In the genomic region with DNA sequence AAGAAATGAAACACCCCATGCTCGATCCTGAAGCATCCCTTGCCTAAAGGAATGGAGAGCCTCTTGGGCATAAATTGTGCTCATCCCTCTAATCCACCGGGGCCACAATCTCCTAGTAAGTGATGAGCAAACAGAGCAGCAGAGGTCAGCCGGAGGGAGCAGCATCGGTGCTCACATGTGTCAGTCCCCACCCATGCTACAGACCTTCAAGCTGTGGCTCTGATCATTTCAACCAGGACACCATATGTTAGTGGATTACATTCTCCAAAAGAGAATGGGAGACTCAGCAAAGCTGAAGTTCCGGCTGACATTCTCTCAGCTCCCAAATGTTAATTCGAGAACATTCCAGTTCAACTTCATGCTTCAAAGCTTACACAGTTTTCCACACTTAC, we compare ENCODE assay signal across 1 cellular context.
TF ChIP-seq lines count a peak whose summit lies in the region.

No MANE protein-coding gene starts in this region.

TF ChIP-seq in K562, 482 proteins besides CTCF, POLR2A, EP300 and RAD21 (continued from another document):
- TF ChIP-seq, protein P1, sequence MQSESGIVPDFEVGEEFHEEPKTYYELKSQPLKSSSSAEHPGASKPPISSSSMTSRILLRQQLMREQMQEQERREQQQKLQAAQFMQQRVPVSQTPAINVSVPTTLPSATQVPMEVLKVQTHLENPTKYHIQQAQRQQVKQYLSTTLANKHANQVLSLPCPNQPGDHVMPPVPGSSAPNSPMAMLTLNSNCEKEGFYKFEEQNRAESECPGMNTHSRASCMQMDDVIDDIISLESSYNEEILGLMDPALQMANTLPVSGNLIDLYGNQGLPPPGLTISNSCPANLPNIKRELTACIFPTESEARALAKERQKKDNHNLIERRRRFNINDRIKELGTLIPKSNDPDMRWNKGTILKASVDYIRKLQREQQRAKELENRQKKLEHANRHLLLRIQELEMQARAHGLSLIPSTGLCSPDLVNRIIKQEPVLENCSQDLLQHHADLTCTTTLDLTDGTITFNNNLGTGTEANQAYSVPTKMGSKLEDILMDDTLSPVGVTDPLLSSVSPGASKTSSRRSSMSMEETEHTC (IDR thresholded peaks at IDR 0.05) = no peak
- TF ChIP-seq, protein P2, sequence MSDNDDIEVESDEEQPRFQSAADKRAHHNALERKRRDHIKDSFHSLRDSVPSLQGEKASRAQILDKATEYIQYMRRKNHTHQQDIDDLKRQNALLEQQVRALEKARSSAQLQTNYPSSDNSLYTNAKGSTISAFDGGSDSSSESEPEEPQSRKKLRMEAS (CRISPR knock-in tag; IDR thresholded peaks at IDR 0.05) = no peak
- TF ChIP-seq SNIP1 (IDR thresholded peaks at IDR 0.05; ENCODE audit: low read depth) (no peak), HDAC2 (IDR thresholded peaks at IDR 0.05) (no peak), STAT5A (IDR thresholded peaks at IDR 0.05; ENCODE audit: borderline replicate concordance, low read length) (no peak), BCL6 (CRISPR knock-in tag; IDR thresholded peaks at IDR 0.05) (no peak), PHF21A (IDR thresholded peaks at IDR 0.05; ENCODE audit: borderline replicate concordance, low read depth) (no peak), MTA1 (IDR thresholded peaks at IDR 0.05; ENCODE audit: borderline replicate concordance) (no peak), NUFIP1 (IDR thresholded peaks at IDR 0.05; ENCODE audit: partially characterized antibody) (no peak), ZNF583 (CRISPR knock-in tag; IDR thresholded peaks at IDR 0.05) (no peak)
TF ChIP-seq in K562: peak in this region for 0.
